In genomic region chr19:19384486-19384885, GRCh38 we compare ENCODE assay signal across 1 cellular context.
A peak's percentile ranks its signal among the peaks of the same experiment; 100 is the strongest.
TF ChIP-seq lines count a peak whose summit lies in the region.

No MANE protein-coding gene starts in this region.

TF ChIP-seq in K562, 482 proteins besides CTCF, POLR2A, EP300 and RAD21 (continued from another document):
- 0 out of 2 replicates have a peak, but pooled peaks have one; percentile 39 for TF ChIP-seq CUX1 (CRISPR knock-in tag; IDR thresholded peaks at IDR 0.05)
- no peak for TF ChIP-seq NBN (IDR thresholded peaks at IDR 0.05; ENCODE audit: low read depth)
- TF ChIP-seq PCBP1 (IDR thresholded peaks at IDR 0.05; ENCODE audit: low read depth, low read length, poor library complexity, severe bottlenecking) = no peak
- TF ChIP-seq, protein P1, sequence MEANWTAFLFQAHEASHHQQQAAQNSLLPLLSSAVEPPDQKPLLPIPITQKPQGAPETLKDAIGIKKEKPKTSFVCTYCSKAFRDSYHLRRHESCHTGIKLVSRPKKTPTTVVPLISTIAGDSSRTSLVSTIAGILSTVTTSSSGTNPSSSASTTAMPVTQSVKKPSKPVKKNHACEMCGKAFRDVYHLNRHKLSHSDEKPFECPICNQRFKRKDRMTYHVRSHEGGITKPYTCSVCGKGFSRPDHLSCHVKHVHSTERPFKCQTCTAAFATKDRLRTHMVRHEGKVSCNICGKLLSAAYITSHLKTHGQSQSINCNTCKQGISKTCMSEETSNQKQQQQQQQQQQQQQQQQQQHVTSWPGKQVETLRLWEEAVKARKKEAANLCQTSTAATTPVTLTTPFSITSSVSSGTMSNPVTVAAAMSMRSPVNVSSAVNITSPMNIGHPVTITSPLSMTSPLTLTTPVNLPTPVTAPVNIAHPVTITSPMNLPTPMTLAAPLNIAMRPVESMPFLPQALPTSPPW (CRISPR knock-in tag; IDR thresholded peaks at IDR 0.05) = no peak
- no peak for TF ChIP-seq MEF2A (IDR thresholded peaks at IDR 0.05; ENCODE audit: control insufficient read depth, low read depth, low read length)
- no peak for TF ChIP-seq ZNF699 (CRISPR knock-in tag; IDR thresholded peaks at IDR 0.05; ENCODE audit: insufficient replicate concordance)
TF ChIP-seq in K562: peak in this region for 1.
